18 cellular contexts compared by ENCODE assay signal in the genomic region with DNA sequence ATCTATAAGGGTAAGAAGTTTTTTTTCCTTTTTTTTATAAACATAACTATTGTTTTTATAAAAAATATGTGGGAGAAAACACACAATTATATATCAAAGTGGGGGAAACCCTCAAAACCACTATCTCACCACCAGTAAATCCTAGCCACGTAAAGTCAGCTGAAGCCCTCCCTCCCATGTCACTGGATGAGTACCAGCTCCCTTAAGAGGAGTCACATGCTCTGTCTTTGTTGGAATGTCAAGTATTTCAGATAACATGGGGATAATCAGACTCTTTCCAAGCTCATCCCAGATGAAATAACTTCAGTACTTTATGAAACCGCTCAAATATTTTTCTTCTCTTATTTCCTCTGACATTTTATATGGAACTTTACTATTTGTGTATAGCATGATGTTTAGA. TPM values are rescaled to one million over a fixed set of nuclear protein-coding genes. Genes with fewer than 3 reads are reported as not detected.
DNase-seq lines count a peak whose midpoint lies in the region; ATAC-seq and TF ChIP-seq lines count a peak whose summit lies in the region.
"Had no signal": no experiment of that assay in that cellular context is flagged by ENCODE, and none has a peak within 500 bp of the region (broad histone marks: within the 10 kb centered on the region; RNA-seq: fewer than 3 reads in every experiment).

No MANE protein-coding gene starts in this region.

- H3K27me3 ChIP-seq in Caco-2 (replicated peaks; ENCODE audit: control insufficient read depth, insufficient read depth, low read length): no peaks in the 10 kb centered on the region
- H3K27me3 ChIP-seq in osteoblast (ENCODE audit: insufficient read depth, low read length): no peaks in the 10 kb centered on the region
- H3K27me3 ChIP-seq: gastroesophageal sphincter had no signal

- H3K4me3 ChIP-seq in Caco-2 (ENCODE audit: low read depth, low read length) (no peak overlapping the region), osteoblast (ENCODE audit: insufficient read depth, low read length) (no peak overlapping the region)
- H3K4me3 ChIP-seq: gastroesophageal sphincter, PC-9 had no signal

- H3K27ac Mint-ChIP-seq in Caco-2 (ENCODE audit: unreplicated experiment): peak overlapping the region; percentile 70
- H3K27ac Mint-ChIP-seq in T-helper 17 cell: peak overlapping the region; percentile 88
- H3K27ac Mint-ChIP-seq: activated T-helper 17 cell treated with anti-CD3 and anti-CD28 coated beads, Interleukin-2, amount 50 U/mL, for 72 hours; CD14-positive monocyte; nephron progenitor cell had no signal

- intact Hi-C loops in Caco-2 (cut with micrococcal nuclease; ENCODE audit: unreplicated experiment) (loop anchor here (1.0 to 5.0 kb wide), 2 partner anchors 57 to 159 kb away; no protein-coding TSS in a partner anchor), left cardiac atrium (cut with DNase I) (loop anchor here in 1 of 2 donors (10.0 kb wide), 1 partner anchor 93 kb away; no protein-coding TSS in a partner anchor)

- H3K9me3 Mint-ChIP-seq in Caco-2 (ENCODE audit: unreplicated experiment): no peaks in the 10 kb centered on the region
- H3K9me3 Mint-ChIP-seq: activated T-helper 17 cell treated with anti-CD3 and anti-CD28 coated beads, Interleukin-2, amount 50 U/mL, for 72 hours; CD14-positive monocyte; nephron progenitor cell had no signal

- no peaks in the 10 kb centered on the region for H4K20me1 ChIP-seq in osteoblast (ENCODE audit: insufficient read depth, low read length)

- ATAC-seq in T-helper 17 cell: peak; percentile 45
- ATAC-seq in left cardiac atrium: peak; percentile 71 to 78
- ATAC-seq in HG02678 (IDR thresholded peaks at IDR 0.05; ENCODE audit: unreplicated experiment): no peak
- no peak for ATAC-seq in HG02870 (IDR thresholded peaks at IDR 0.05; ENCODE audit: unreplicated experiment)
- ATAC-seq in HG03354 (IDR thresholded peaks at IDR 0.05; ENCODE audit: poor library complexity, severe bottlenecking, unreplicated experiment): no peak
- ATAC-seq: activated T-helper 17 cell treated with anti-CD3 and anti-CD28 coated beads, Interleukin-2, amount 50 U/mL, for 72 hours; gastroesophageal sphincter; left lobe of liver had no signal

- no peaks in the 10 kb centered on the region for H3K79me2 ChIP-seq in osteoblast (ENCODE audit: insufficient read depth, low read length)

- H3K27ac ChIP-seq in osteoblast (ENCODE audit: low read depth, low read length): peak overlapping the region; percentile 21
- H3K27ac ChIP-seq: gastroesophageal sphincter, PC-9 had no signal

- H3K9me3 ChIP-seq in Caco-2 (no peaks in the 10 kb centered on the region), T-helper 17 cell (ENCODE audit: control insufficient read depth, low read length, poor library complexity, severe bottlenecking) (no peaks in the 10 kb centered on the region), osteoblast (ENCODE audit: low read depth, low read length) (no peaks in the 10 kb centered on the region)
- H3K9me3 ChIP-seq: gastroesophageal sphincter had no signal

- H3K4me1 Mint-ChIP-seq in Caco-2 (ENCODE audit: low read depth, unreplicated experiment): peaks cover 50% of the 10 kb centered on the region
- H3K4me1 Mint-ChIP-seq in T-helper 17 cell: peaks cover 37% of the 10 kb centered on the region

- H3K4me2 ChIP-seq in osteoblast (ENCODE audit: insufficient read depth, low read length): peak overlapping the region; percentile 14
- H3K4me2 ChIP-seq: PC-9 had no signal

- peak in 1 of 2 experiments; percentile 33 for DNase-seq in Caco-2
- no peak for DNase-seq in T-helper 17 cell
- DNase-seq in left cardiac atrium: no peak
- DNase-seq in osteoblast (ENCODE audit: insufficient read length, low spot score, missing footprints): no peak
- no peak for DNase-seq in RPMI8226
- DNase-seq: activated CD4-positive, alpha-beta T cell treated with anti-CD3 and anti-CD28 coated beads, Interleukin-2, amount 50 U/mL, for 4 hours; NCI-H510A treated with DMSO at 0.1 percent for 48 hours; nephron progenitor cell; PC-9; small intestine had no signal

- TF ChIP-seq CTCF in Caco-2 (IDR thresholded peaks at IDR 0.05; ENCODE audit: insufficient read depth in 1 of 2, low read depth in 1 of 2, low read length in 1 of 2, severe bottlenecking in 1 of 2, unreplicated experiment in 1 of 2) (no peak), osteoblast (IDR thresholded peaks at IDR 0.05; ENCODE audit: extremely low read depth, low read depth, low read length) (no peak)

- H3K36me3 Mint-ChIP-seq in Caco-2 (ENCODE audit: insufficient read depth, unreplicated experiment) (no peaks in the 10 kb centered on the region), T-helper 17 cell (ENCODE audit: low read depth) (no peaks in the 10 kb centered on the region)
- H3K36me3 Mint-ChIP-seq: CD14-positive monocyte had no signal

- H3K36me3 ChIP-seq in Caco-2 (ENCODE audit: control insufficient read depth, insufficient read depth, low read length): no peaks in the 10 kb centered on the region
- H3K36me3 ChIP-seq in osteoblast (ENCODE audit: insufficient read depth, low read length): no peaks in the 10 kb centered on the region
- H3K36me3 ChIP-seq: gastroesophageal sphincter had no signal

- H3K4me3 Mint-ChIP-seq in Caco-2 (ENCODE audit: unreplicated experiment) (no peak overlapping the region), T-helper 17 cell (no peak overlapping the region)
- H3K4me3 Mint-ChIP-seq: CD14-positive monocyte, nephron progenitor cell had no signal

- no TSS peak for BruUV-seq in Caco-2 (replicated peaks; lab: Mats Ljungman, UMichigan)

- H2AFZ ChIP-seq in osteoblast (ENCODE audit: low read length): no peak overlapping the region
- H2AFZ ChIP-seq: PC-9 had no signal

- CTCF ChIA-PET in Caco-2 (lab: Charles Lee): interaction anchor here (0.9 to 1.4 kb wide), 3 partner anchors 74 to 98 kb away, joined by 4 to 6 read pairs (median 4); a partner anchor contains a TSS

- POLR2A ChIA-PET in Caco-2 (lab: Charles Lee): interaction anchor here (0.9 to 1.1 kb wide), 3 partner anchors 75 to 162 kb away, joined by 3 to 6 read pairs (median 3); a partner anchor contains a TSS

- no peaks in the 10 kb centered on the region for H3K27me3 Mint-ChIP-seq in Caco-2 (ENCODE audit: insufficient read depth, unreplicated experiment)
- H3K27me3 Mint-ChIP-seq in T-helper 17 cell: no peaks in the 10 kb centered on the region
- H3K27me3 Mint-ChIP-seq: activated T-helper 17 cell treated with anti-CD3 and anti-CD28 coated beads, Interleukin-2, amount 50 U/mL, for 72 hours had no signal

- H3K4me1 ChIP-seq in Caco-2 (peaks cover 60% of the 10 kb centered on the region), osteoblast (ENCODE audit: insufficient read depth, low read length) (peaks cover 35% of the 10 kb centered on the region)

RNA-seq across cellular contexts. Expression of a gene that starts 2.4 kb away (rescaled TPM):
- total RNA-seq in Caco-2 (2022) (0.18 and 0.23 TPM in 2 replicates), T-helper 17 cell (not detected), left cardiac atrium (100 to 1,000 TPM; 523 to 547 TPM), osteoblast (0.29 and 0.36 TPM in 2 replicates)
- total RNA-seq: activated T-helper 17 cell treated with anti-CD3 and anti-CD28 coated beads, Interleukin-2, amount 50 U/mL, for 72 hours; left lobe of liver; MCF 10A; PC-9 had no signal

Comparison
In these comparisons a context has a peak if more than half of its experiments do, and no peak if none do; other contexts are left out.
1. ATAC-seq: peak in T-helper 17 cell (single experiment) and left cardiac atrium (2 of 2); none in HG02678 (single experiment), HG02870 (single experiment) and HG03354 (single experiment).
2. RNA of a gene that starts 2.4 kb away (total RNA-seq): 523 to 547 TPM in left cardiac atrium; 0.29 to 0.36 TPM in osteoblast, 0.18 to 0.23 TPM in Caco-2 and not detected in T-helper 17 cell; every median in the first group is over 100 times any median in the second.